Comparison of ENCODE assay signal across 10 cellular contexts in the genomic region with DNA sequence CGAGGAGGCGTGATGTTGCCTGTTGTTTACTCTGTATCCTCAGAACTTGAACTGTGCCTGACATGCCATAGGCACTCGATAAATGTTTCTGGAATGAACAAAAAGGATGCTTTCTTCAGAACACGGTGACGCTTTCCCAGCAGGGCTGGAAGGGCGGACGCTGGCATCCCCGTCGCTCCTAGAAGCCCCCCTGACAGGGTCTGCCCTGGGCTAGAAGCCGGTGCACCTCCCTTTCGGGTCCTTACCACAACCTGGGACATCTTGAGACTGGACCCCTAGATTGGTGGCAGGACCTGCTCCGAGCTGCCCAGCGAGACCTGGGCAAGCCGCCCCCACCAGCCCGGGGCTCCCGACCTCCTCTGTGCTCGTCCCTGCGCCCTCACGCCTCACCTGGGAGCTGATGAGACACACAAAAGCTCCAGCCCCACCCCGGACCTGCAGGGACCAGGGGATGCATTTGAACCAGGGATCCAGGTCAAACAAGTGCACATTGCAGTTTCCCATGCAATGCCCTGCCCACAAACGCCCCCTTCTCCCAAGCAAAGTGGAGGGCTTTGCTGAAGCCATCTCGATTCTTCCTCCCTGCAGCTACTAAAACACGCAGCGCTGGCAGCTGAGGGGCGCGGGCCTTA.
DNase-seq lines count a peak whose midpoint lies in the region; ATAC-seq and TF ChIP-seq lines count a peak whose summit lies in the region.
"Had no signal": no experiment of that assay in that cellular context is flagged by ENCODE, and none has a peak within 500 bp of the region (broad histone marks: within the 10 kb centered on the region; RNA-seq: fewer than 3 reads in every experiment).

No MANE protein-coding gene starts in this region.

- H3K4me1 Mint-ChIP-seq in T-helper 1 cell treated with Interleukin-12 subunit alpha and Interleukin-12 subunit beta and Interleukin-4 antibody, amounts not matched to agents 30 μg/mL and 1 μg/mL, for 36 hours (ENCODE audit: low read depth), result peaks cover 13% of the 10 kb centered on the region
- peaks cover 90% of the 10 kb centered on the region for H3K4me1 Mint-ChIP-seq in stimulated activated naive CD8-positive, alpha-beta T cell treated with anti-CD3 and anti-CD28 coated beads, Interleukin-15, amount 100 ng/mL, for 72 hours

- no peaks in the 10 kb centered on the region for H3K27me3 Mint-ChIP-seq in T-helper 1 cell treated with Interleukin-12 subunit alpha and Interleukin-12 subunit beta and Interleukin-4 antibody, amounts not matched to agents 30 μg/mL and 1 μg/mL, for 36 hours (ENCODE audit: low read depth)
- H3K27me3 Mint-ChIP-seq in stimulated activated naive CD8-positive, alpha-beta T cell treated with anti-CD3 and anti-CD28 coated beads, Interleukin-15, amount 100 ng/mL, for 72 hours, result no peaks in the 10 kb centered on the region

- peak overlapping the region; percentile 58 for H3K27ac Mint-ChIP-seq in T-helper 1 cell treated with Interleukin-12 subunit alpha and Interleukin-12 subunit beta and Interleukin-4 antibody, amounts not matched to agents 30 μg/mL and 1 μg/mL, for 36 hours
- peak overlapping the region; percentile 45 to 53 for H3K27ac Mint-ChIP-seq in stimulated activated naive CD8-positive, alpha-beta T cell treated with anti-CD3 and anti-CD28 coated beads, Interleukin-15, amount 100 ng/mL, for 72 hours

- no peak for TF ChIP-seq CTCF in GM13976 (IDR thresholded peaks at IDR 0.05; ENCODE audit: borderline replicate concordance, control extremely low read depth, extremely low read depth, insufficient read depth, missing control alignments)

- no peak for ATAC-seq in left lobe of liver
- no peak for ATAC-seq in stimulated activated naive CD8-positive, alpha-beta T cell treated with anti-CD3 and anti-CD28 coated beads, Interleukin-15, amount 100 ng/mL, for 72 hours
- no peak for ATAC-seq in HG02981 (IDR thresholded peaks at IDR 0.05; ENCODE audit: unreplicated experiment)

- no peak overlapping the region for H3K4me3 Mint-ChIP-seq in T-helper 1 cell treated with Interleukin-12 subunit alpha and Interleukin-12 subunit beta and Interleukin-4 antibody, amounts not matched to agents 30 μg/mL and 1 μg/mL, for 36 hours
- peak overlapping the region in 1 of 2 donors; percentile 2 for H3K4me3 Mint-ChIP-seq in stimulated activated naive CD8-positive, alpha-beta T cell treated with anti-CD3 and anti-CD28 coated beads, Interleukin-15, amount 100 ng/mL, for 72 hours

- no peaks in the 10 kb centered on the region for H3K36me3 Mint-ChIP-seq in T-helper 1 cell treated with Interleukin-12 subunit alpha and Interleukin-12 subunit beta and Interleukin-4 antibody, amounts not matched to agents 30 μg/mL and 1 μg/mL, for 36 hours (ENCODE audit: low read depth)

- DNase-seq in T-helper 1 cell (no peak), left lobe of liver (ENCODE audit: low spot score) (peak; percentile 16), NCI-H187 (lab: John Stamatoyannopoulos, UW) (no peak), GM13976 (ENCODE audit: low spot score) (no peak)
- DNase-seq in activated naive CD4-positive, alpha-beta T cell treated with anti-CD3 and anti-CD28 coated beads, Interleukin-2, amount 50 U/mL, for 16 hours, result peak; percentile 9
- no peak for DNase-seq in stimulated activated naive CD8-positive, alpha-beta T cell treated with anti-CD3 and anti-CD28 coated beads, Interleukin-15, amount 100 ng/mL, for 72 hours
- DNase-seq: 8988T; stimulated activated naive CD4-positive, alpha-beta T cell treated with Interleukin-2 at 50 U/mL for 16 hours had no signal

- no peaks in the 10 kb centered on the region for H3K9me3 Mint-ChIP-seq in T-helper 1 cell treated with Interleukin-12 subunit alpha and Interleukin-12 subunit beta and Interleukin-4 antibody, amounts not matched to agents 30 μg/mL and 1 μg/mL, for 36 hours
- no peaks in the 10 kb centered on the region for H3K9me3 Mint-ChIP-seq in stimulated activated naive CD8-positive, alpha-beta T cell treated with anti-CD3 and anti-CD28 coated beads, Interleukin-15, amount 100 ng/mL, for 72 hours

- in situ Hi-C loops in GM13976 (cut with MboI; ENCODE audit: low sequenced_read_pairs, unreplicated experiment), result no loop called here

Comparison
In these comparisons a context has a peak if more than half of its experiments do, and no peak if none do; other contexts are left out.
1. DNase-seq: peak in activated naive CD4-positive, alpha-beta T cell treated with anti-CD3 and anti-CD28 coated beads, Interleukin-2, amount 50 U/mL, for 16 hours (single experiment) and left lobe of liver (single experiment); none in T-helper 1 cell (0 of 5), stimulated activated naive CD8-positive, alpha-beta T cell treated with anti-CD3 and anti-CD28 coated beads, Interleukin-15, amount 100 ng/mL, for 72 hours (0 of 2), NCI-H187 (0 of 2) and GM13976 (single experiment).